10 cellular contexts compared by ENCODE assay signal in genomic region chr6:11432713-11433450, GRCh38.
DNase-seq lines count a peak whose midpoint lies in the region; ATAC-seq and TF ChIP-seq lines count a peak whose summit lies in the region.
"Had no signal": no experiment of that assay in that cellular context is flagged by ENCODE, and none has a peak within 500 bp of the region (broad histone marks: within the 10 kb centered on the region; RNA-seq: fewer than 3 reads in every experiment).

No MANE protein-coding gene starts in this region.

- H3K27me3 Mint-ChIP-seq in osteocyte (ENCODE audit: unreplicated experiment), result no peaks in the 10 kb centered on the region
- H3K27me3 Mint-ChIP-seq in activated CD4-positive, alpha-beta memory T cell treated with anti-CD3 and anti-CD28 coated beads for 36 hours, result no peaks in the 10 kb centered on the region

- POLR2A ChIA-PET in activated CD4-positive, alpha-beta memory T cell treated with anti-CD3 and anti-CD28 coated beads for 36 hours (lab: Charles Lee), result interaction anchor here (1.0 kb wide), 1 partner anchor 19 kb away, joined by 4 read pairs; no protein-coding TSS in a partner anchor

- H3K27ac Mint-ChIP-seq in osteocyte (ENCODE audit: unreplicated experiment), result peak overlapping the region; percentile 86
- H3K27ac Mint-ChIP-seq in activated CD4-positive, alpha-beta memory T cell treated with anti-CD3 and anti-CD28 coated beads for 36 hours, result no peak overlapping the region

- intact Hi-C loops in dorsolateral prefrontal cortex (cut with DNase I), result no loop called here
- intact Hi-C loops in activated CD4-positive, alpha-beta memory T cell treated with anti-CD3 and anti-CD28 coated beads for 36 hours (cut with micrococcal nuclease), result no loop called here

- H3K4me1 Mint-ChIP-seq in osteocyte (ENCODE audit: unreplicated experiment), result peaks cover 57% of the 10 kb centered on the region
- H3K4me1 Mint-ChIP-seq in activated CD4-positive, alpha-beta memory T cell treated with anti-CD3 and anti-CD28 coated beads for 36 hours (ENCODE audit: low read depth), result peaks cover 28% of the 10 kb centered on the region

- CTCF ChIA-PET in activated CD4-positive, alpha-beta memory T cell treated with anti-CD3 and anti-CD28 coated beads for 36 hours (lab: Charles Lee), result interaction anchor here (0.6 to 1.2 kb wide), 3 partner anchors 27 to 854 kb away, joined by 3 to 4 read pairs (median 3); no protein-coding TSS in a partner anchor

- ATAC-seq in GM21723 (IDR thresholded peaks at IDR 0.05; ENCODE audit: unreplicated experiment) (no peak), GM21528 (IDR thresholded peaks at IDR 0.05; ENCODE audit: low FRiP score, unreplicated experiment) (no peak), GM19397 (IDR thresholded peaks at IDR 0.05; ENCODE audit: unreplicated experiment) (no peak)

- H3K4me3 Mint-ChIP-seq in osteocyte (ENCODE audit: unreplicated experiment), result no peak overlapping the region
- H3K4me3 Mint-ChIP-seq in activated CD4-positive, alpha-beta memory T cell treated with anti-CD3 and anti-CD28 coated beads for 36 hours, result no peak overlapping the region

- DNase-seq in AG09309 (ENCODE audit: low read depth) (peak; percentile 97), LHCN-M2 (ENCODE audit: low read depth) (peak; percentile 81), dorsolateral prefrontal cortex (no peak), osteocyte (ENCODE audit: extremely low spot score, unreplicated experiment) (no peak)
- DNase-seq in activated CD4-positive, alpha-beta memory T cell treated with anti-CD3 and anti-CD28 coated beads for 36 hours, result no peak
- DNase-seq: NCI-H510A, retina had no signal

- TF ChIP-seq CTCF in AG09309 (IDR thresholded peaks at IDR 0.05; ENCODE audit: control insufficient read depth, insufficient read depth, low read depth, low read length, missing control alignments) (no peak), dorsolateral prefrontal cortex (IDR thresholded peaks at IDR 0.05 in 54 of 56, conservative IDR thresholded peaks at IDR 0.05 in 2 of 56; ENCODE audit: low read depth in 1 of 56, partially characterized antibody in 56 of 56) (no peak), osteocyte (IDR thresholded peaks at IDR 0.05) (no peak)

- no peaks in the 10 kb centered on the region for H3K27me3 ChIP-seq in dorsolateral prefrontal cortex

- H3K27ac ChIP-seq in dorsolateral prefrontal cortex, result peak overlapping the region in 49 of 59 donors; percentile 2 to 88 (median 59)

- H3K4me3 ChIP-seq in AG09309 (ENCODE audit: control insufficient read depth, low read depth, low read length) (no peak overlapping the region), dorsolateral prefrontal cortex (no peak overlapping the region)

- no peaks in the 10 kb centered on the region for H3K9me3 Mint-ChIP-seq in osteocyte (ENCODE audit: unreplicated experiment)
- no peaks in the 10 kb centered on the region for H3K9me3 Mint-ChIP-seq in activated CD4-positive, alpha-beta memory T cell treated with anti-CD3 and anti-CD28 coated beads for 36 hours

- no peaks in the 10 kb centered on the region for H3K36me3 Mint-ChIP-seq in osteocyte (ENCODE audit: unreplicated experiment)
- no peaks in the 10 kb centered on the region for H3K36me3 Mint-ChIP-seq in activated CD4-positive, alpha-beta memory T cell treated with anti-CD3 and anti-CD28 coated beads for 36 hours

Comparison
In these comparisons a context has a peak if more than half of its experiments do, and no peak if none do; other contexts are left out.
1. DNase-seq: peak in AG09309 (single experiment) and LHCN-M2 (single experiment); none in dorsolateral prefrontal cortex (0 of 10), osteocyte (single experiment) and activated CD4-positive, alpha-beta memory T cell treated with anti-CD3 and anti-CD28 coated beads for 36 hours (single experiment).